Comparison of ENCODE assay signal across 18 cellular contexts in the genomic region with DNA sequence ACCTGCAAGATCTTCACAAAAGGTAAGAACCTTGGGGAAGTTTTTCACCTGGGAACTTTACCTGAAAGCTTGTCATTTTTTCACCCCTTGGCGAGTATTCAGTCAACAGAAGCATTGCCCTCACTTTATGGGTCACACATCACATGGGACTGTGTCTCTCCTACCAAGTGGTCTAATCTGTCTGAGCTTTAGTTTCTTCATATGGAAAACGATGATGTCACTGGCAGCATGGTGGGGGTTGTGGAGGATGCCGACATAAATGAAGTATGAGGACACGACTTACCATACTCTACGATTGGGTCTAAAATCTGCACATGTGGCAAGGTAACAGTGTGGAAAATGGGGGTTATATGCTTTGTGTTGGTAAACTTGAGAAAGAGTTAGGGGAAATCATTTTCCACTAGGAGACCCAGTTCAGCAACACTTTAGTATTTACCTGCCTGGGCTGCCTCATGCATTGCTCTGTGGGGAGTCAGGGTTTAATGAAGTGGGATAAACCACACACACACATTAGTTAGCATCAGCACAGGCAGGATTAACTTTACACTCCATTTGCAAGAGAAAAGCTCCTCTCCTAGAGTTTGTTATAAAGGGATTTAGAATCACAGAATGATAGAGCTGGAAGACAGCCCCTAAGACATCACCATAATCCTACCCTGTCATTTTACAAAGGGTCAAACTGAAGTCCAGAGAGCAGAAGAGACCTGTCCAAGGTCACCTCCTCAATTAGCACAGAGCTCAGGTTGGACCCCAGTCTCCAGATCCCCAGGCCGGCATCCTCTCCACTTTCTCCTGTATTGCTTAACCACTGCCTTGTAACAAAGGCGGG. TPM values are rescaled to one million over a fixed set of nuclear protein-coding genes. Genes with fewer than 3 reads are reported as not detected.
"Had no signal": no experiment of that assay in that cellular context is flagged by ENCODE, and none has a peak within 500 bp of the region (broad histone marks: within the 10 kb centered on the region; RNA-seq: fewer than 3 reads in every experiment).

No MANE protein-coding gene starts in this region.

- H3K36me3 ChIP-seq: cardiac muscle cell, colonic mucosa, heart right ventricle, lower lobe of right lung, ovary, upper lobe of right lung had no signal

- H3K27ac ChIP-seq: cardiac muscle cell, colonic mucosa, heart right ventricle, lower lobe of right lung, ovary, testis, upper lobe of right lung had no signal

- H3K4me3 ChIP-seq: cardiac muscle cell, colonic mucosa, heart right ventricle, lower lobe of right lung, ovary, testis, upper lobe of right lung had no signal

- H3K4me1 ChIP-seq: colonic mucosa, heart right ventricle, lower lobe of right lung, testis, upper lobe of right lung had no signal

- H3K27me3 ChIP-seq: colonic mucosa, ovary, testis had no signal

- H3K9me3 ChIP-seq: colonic mucosa, heart right ventricle, lower lobe of right lung, ovary, testis, upper lobe of right lung had no signal

- DNase-seq: activated CD4-positive, alpha-beta T cell treated with anti-CD3 and anti-CD28 coated beads for 4 hours; activated naive CD4-positive, alpha-beta T cell treated with Interleukin-2 at 50 U/mL for 16 hours; colonic mucosa; effector CD4-positive, alpha-beta T cell; heart right ventricle; lower lobe of right lung; ovary; stimulated activated CD4-positive, alpha-beta T cell treated with anti-CD3 and anti-CD28 coated beads, Interleukin-12 subunit alpha, Interleukin-12 subunit beta, amount 100 ng/mL, for 4 hours; stimulated activated CD4-positive, alpha-beta T cell treated with anti-CD3 and anti-CD28 coated beads, Interleukin-2, amount 100 ng/mL, for 48 hours; T-helper 9 cell; testis; upper lobe of right lung had no signal

- FAIRE-seq: astrocyte, frontal cortex had no signal

RNA-seq across cellular contexts. Expression of a gene that starts 19.8 kb away (rescaled TPM):
- total RNA-seq: astrocyte, cardiac muscle cell, fibroblast of lung, frontal cortex, mesothelial cell of epicardium, myocyte had no signal
- polyA plus RNA-seq: cardiac muscle cell, fibroblast of lung had no signal
